ENCODE assay signal across 10 cellular contexts in the genomic region with DNA sequence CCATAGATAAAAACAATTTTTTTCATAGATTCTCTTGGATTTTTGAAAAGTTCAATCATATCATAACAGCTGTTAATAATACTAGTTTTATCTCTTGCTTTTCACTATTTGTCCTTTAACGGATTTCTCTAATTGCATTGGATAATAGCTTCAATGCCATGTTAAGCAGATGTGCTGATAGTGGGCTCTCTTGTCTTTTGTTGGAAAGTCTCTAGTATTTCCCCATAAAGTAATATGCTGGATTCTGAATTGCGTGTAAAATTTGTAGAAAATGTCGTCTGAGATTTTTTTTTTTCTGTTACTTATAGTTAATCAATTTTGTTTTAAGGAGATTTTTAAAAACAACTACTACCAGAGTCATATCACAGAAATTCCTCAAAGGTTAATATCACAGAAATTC.
"Had no signal": no experiment of that assay in that cellular context is flagged by ENCODE, and none has a peak within 500 bp of the region (broad histone marks: within the 10 kb centered on the region; RNA-seq: fewer than 3 reads in every experiment).

No MANE protein-coding gene starts in this region.

- H3K36me3 ChIP-seq: HAP-1 had no signal

- H3K9me3 Mint-ChIP-seq: H9, HFFc6 had no signal

- H3K27ac ChIP-seq: GM23248 had no signal

- H3K27ac Mint-ChIP-seq: HFFc6 had no signal

- H3K9me3 ChIP-seq: HAP-1 had no signal

- H2AFZ ChIP-seq: GM23248 had no signal

- ATAC-seq: HCT116 had no signal

- H3K9ac ChIP-seq: GM23248 had no signal

- H3K4me3 Mint-ChIP-seq: H9, HFFc6 had no signal

- DNase-seq: GM23248, GOT3, H7, H9, HCEC 1CT, HFFc6 had no signal

- FAIRE-seq: H1, H54 had no signal

- H3K4me3 ChIP-seq: GM23248, HAP-1 had no signal
